8 cellular contexts compared by ENCODE assay signal in the genomic region with DNA sequence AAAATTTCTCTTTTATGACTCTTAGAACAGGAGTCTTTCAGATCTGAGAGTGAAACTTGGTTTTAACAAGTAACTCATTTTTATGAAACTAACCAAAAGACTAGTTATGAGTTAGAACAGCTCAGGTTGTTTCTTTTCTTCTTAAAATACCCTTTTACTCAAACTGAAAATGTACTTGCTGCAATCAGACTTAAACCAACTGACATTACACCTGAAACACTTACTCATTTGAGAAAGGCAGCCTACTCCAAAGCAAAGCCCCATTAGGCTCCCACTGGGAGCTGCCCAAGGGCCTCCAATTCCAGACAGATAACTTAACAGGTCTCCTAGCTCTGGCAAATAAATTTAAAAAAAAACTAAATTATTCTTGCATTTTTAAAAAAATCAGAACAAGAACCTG. TPM values are rescaled to one million over a fixed set of nuclear protein-coding genes. Genes with fewer than 3 reads are reported as not detected.
DNase-seq lines count a peak whose midpoint lies in the region; ATAC-seq and TF ChIP-seq lines count a peak whose summit lies in the region.

No MANE protein-coding gene starts in this region.

- peaks cover 61% of the 10 kb centered on the region for H3K4me1 ChIP-seq in CD4-positive, CD25-positive, alpha-beta regulatory T cell (ENCODE audit: control insufficient read depth, insufficient read depth, low read length, poor library complexity, severe bottlenecking)
- peaks cover 26% of the 10 kb centered on the region for H3K4me1 ChIP-seq in HUES6 (ENCODE audit: control insufficient read depth, insufficient read depth, low read length)
- peaks cover 13% of the 10 kb centered on the region for H3K4me1 ChIP-seq in endodermal cell (ENCODE audit: control insufficient read depth, insufficient read depth, low read length)
- peaks cover 45 to 71% (median 62%) of the 10 kb centered on the region in 6 donors for H3K4me1 ChIP-seq in spleen

- H3K9me3 ChIP-seq in CD4-positive, CD25-positive, alpha-beta regulatory T cell (ENCODE audit: control insufficient read depth in 2 of 2, low read length in 2 of 2): no peaks in the 10 kb centered on the region
- H3K9me3 ChIP-seq in HUES6 (ENCODE audit: control insufficient read depth, insufficient read depth, low read depth, low read length) (no peaks in the 10 kb centered on the region), endodermal cell (ENCODE audit: control insufficient read depth, low read length) (no peaks in the 10 kb centered on the region), spleen (no peaks in the 10 kb centered on the region), WERI-Rb-1 (ENCODE audit: severe bottlenecking) (no peaks in the 10 kb centered on the region)

- peak overlapping the region; percentile 95 for H3K4me3 ChIP-seq in CD4-positive, CD25-positive, alpha-beta regulatory T cell (ENCODE audit: low read depth, low read length)
- H3K4me3 ChIP-seq in HUES6 (ENCODE audit: low read depth, low read length): peak overlapping the region; percentile 98
- H3K4me3 ChIP-seq in endodermal cell (ENCODE audit: low read length): peak overlapping the region; percentile 79
- peak overlapping the region in 6 of 8 donors; percentile 80 to 92 (median 88) for H3K4me3 ChIP-seq in spleen
- H3K4me3 ChIP-seq in WERI-Rb-1 (ENCODE audit: low read depth, low read length): no peak overlapping the region

- intact Hi-C loops in spleen (cut with DNase I; ENCODE audit: low total_unique reads): no loop called here

- TF ChIP-seq POLR2A in spleen (IDR thresholded peaks at IDR 0.05): no peak

- H3K36me3 ChIP-seq in CD4-positive, CD25-positive, alpha-beta regulatory T cell (ENCODE audit: control insufficient read depth, insufficient read depth, low read length): peaks cover 3% of the 10 kb centered on the region
- H3K36me3 ChIP-seq in HUES6 (ENCODE audit: control insufficient read depth, insufficient read depth, low read length) (no peaks in the 10 kb centered on the region; the same call in 1 of the 2 replicates), endodermal cell (ENCODE audit: control insufficient read depth, insufficient read depth, low read length) (no peaks in the 10 kb centered on the region), spleen (no peaks in the 10 kb centered on the region), WERI-Rb-1 (no peaks in the 10 kb centered on the region)

- ATAC-seq in CD4-positive, CD25-positive, alpha-beta regulatory T cell (ENCODE audit: low read depth in 2 of 2): no peak
- peak; percentile 31 for ATAC-seq in GM19452 (IDR thresholded peaks at IDR 0.05; ENCODE audit: unreplicated experiment)

- H3K9ac ChIP-seq in HUES6 (ENCODE audit: low read length) (no peak overlapping the region), endodermal cell (ENCODE audit: extremely low read depth, low read length, poor library complexity, severe bottlenecking) (peak overlapping the region; percentile 71)

- H3K4me3 Mint-ChIP-seq in CD4-positive, CD25-positive, alpha-beta regulatory T cell: peak overlapping the region; percentile 95 to 99 (median 98)
- peak overlapping the region; percentile 93 for H3K4me3 Mint-ChIP-seq in endodermal cell

- peak overlapping the region; percentile 81 for H3K27ac ChIP-seq in CD4-positive, CD25-positive, alpha-beta regulatory T cell (ENCODE audit: insufficient read depth, low read length, poor library complexity, severe bottlenecking)
- peak overlapping the region; percentile 56; the same call in 1 of the 2 replicates for H3K27ac ChIP-seq in HUES6 (ENCODE audit: low read depth, low read length)
- no peak overlapping the region for H3K27ac ChIP-seq in endodermal cell (ENCODE audit: low read depth, low read length)
- H3K27ac ChIP-seq in spleen: peak overlapping the region; percentile 93 to 100 (median 99)
- H3K27ac ChIP-seq in WERI-Rb-1: no peak overlapping the region

- peaks cover 40 to 64% (median 51%) of the 10 kb centered on the region in 4 donors for H3K4me1 Mint-ChIP-seq in CD4-positive, CD25-positive, alpha-beta regulatory T cell
- peaks cover 38% of the 10 kb centered on the region for H3K4me1 Mint-ChIP-seq in endodermal cell

- peaks cover 22% of the 10 kb centered on the region for H3K36me3 Mint-ChIP-seq in CD4-positive, CD25-positive, alpha-beta regulatory T cell
- H3K36me3 Mint-ChIP-seq in endodermal cell (ENCODE audit: low read depth): peaks cover 6% of the 10 kb centered on the region

- DNase-seq in CD4-positive, CD25-positive, alpha-beta regulatory T cell: peak in 1 of 3 donors; percentile 62
- DNase-seq in endodermal cell (peak; percentile 73), spleen (no peak), WERI-Rb-1 (no peak), AG20443 (ENCODE audit: low spot score) (no peak), dedifferentiated amniotic fluid mesenchymal stem cell (ENCODE audit: extremely low spot score) (no peak)

- no peaks in the 10 kb centered on the region for H3K27me3 ChIP-seq in CD4-positive, CD25-positive, alpha-beta regulatory T cell (ENCODE audit: control insufficient read depth, insufficient read depth, low read length)
- H3K27me3 ChIP-seq in HUES6 (ENCODE audit: control insufficient read depth, insufficient read depth, low read length): peaks cover 10% of the 10 kb centered on the region; the same call in 1 of the 2 replicates
- H3K27me3 ChIP-seq in endodermal cell (ENCODE audit: control insufficient read depth, insufficient read depth, low read length, poor library complexity, severe bottlenecking): no peaks in the 10 kb centered on the region
- no peaks in the 10 kb centered on the region for H3K27me3 ChIP-seq in spleen (replicated peaks in 1 of 7)
- H3K27me3 ChIP-seq in WERI-Rb-1 (ENCODE audit: insufficient read depth, low read depth, severe bottlenecking): no peaks in the 10 kb centered on the region

- H3K27ac Mint-ChIP-seq in CD4-positive, CD25-positive, alpha-beta regulatory T cell: peak overlapping the region; percentile 65 to 95 (median 90)
- H3K27ac Mint-ChIP-seq in endodermal cell: no peak overlapping the region

- TF ChIP-seq CTCF in endodermal cell (conservative IDR thresholded peaks at IDR 0.05) (no peak), spleen (IDR thresholded peaks at IDR 0.05 in 8 of 11, conservative IDR thresholded peaks at IDR 0.05 in 3 of 11) (no peak), WERI-Rb-1 (IDR thresholded peaks at IDR 0.05; ENCODE audit: low read depth, low read length) (no peak)

- H3K9me3 Mint-ChIP-seq in CD4-positive, CD25-positive, alpha-beta regulatory T cell: peaks cover 0 to 1% (median 0%) of the 10 kb centered on the region in 7 donors
- no peaks in the 10 kb centered on the region for H3K9me3 Mint-ChIP-seq in endodermal cell

- peaks cover 3% of the 10 kb centered on the region for H3K27me3 Mint-ChIP-seq in CD4-positive, CD25-positive, alpha-beta regulatory T cell
- H3K27me3 Mint-ChIP-seq in endodermal cell (ENCODE audit: insufficient read depth): no peaks in the 10 kb centered on the region

RNA-seq across cellular contexts. Expression of a gene that starts 3.6 kb away (rescaled TPM):
- 119 TPM for total RNA-seq in CD4-positive, CD25-positive, alpha-beta regulatory T cell
- 100 to 1,000 TPM in 1 of 4 donors, 10 to 100 TPM in 3; 45.5 to 115 (median 65.4) TPM for polyA plus RNA-seq in CD4-positive, CD25-positive, alpha-beta regulatory T cell
- 10 to 100 TPM; 20.1 to 29.7 TPM for total RNA-seq in endodermal cell
- 10.5 TPM for polyA plus RNA-seq in endodermal cell (2013, experiment 1 of 2)
- polyA plus RNA-seq in endodermal cell (2013, experiment 2 of 2): 10.4 TPM
- 10 to 100 TPM; 39.7 to 58.9 (median 51.2) TPM for total RNA-seq in spleen
- polyA plus RNA-seq in spleen: 10 to 100 TPM in 2 of 3 donors, 1 to 10 TPM in 1; 7.1 to 10.8 (median 10.4) TPM

Comparison
In these comparisons a context has a peak if more than half of its experiments do, and no peak if none do; other contexts are left out.
1. H3K27ac ChIP-seq: peak in CD4-positive, CD25-positive, alpha-beta regulatory T cell (single experiment), HUES6 (single experiment) and spleen (8 of 8); none in endodermal cell (single experiment) and WERI-Rb-1 (single experiment).